Comparison of ENCODE assay signal across 16 cellular contexts in genomic region chr12:62849398-62849797, GRCh38.
A peak's percentile ranks its signal among the peaks of the same experiment; 100 is the strongest.
DNase-seq lines count a peak whose midpoint lies in the region; FAIRE-seq and TF ChIP-seq lines count a peak whose summit lies in the region.
"Had no signal": no experiment of that assay in that cellular context is flagged by ENCODE, and none has a peak within 500 bp of the region (broad histone marks: within the 10 kb centered on the region; RNA-seq: fewer than 3 reads in every experiment).

No MANE protein-coding gene starts in this region.

- H3K36me3 ChIP-seq in KMS-11 (ENCODE audit: insufficient read depth) (no peaks in the 10 kb centered on the region), astrocyte (ENCODE audit: insufficient read depth, low read length) (no peaks in the 10 kb centered on the region), mesenchymal stem cell (ENCODE audit: control insufficient read depth in 1 of 2, insufficient read depth in 2 of 2, low read depth in 1 of 2, low read length in 2 of 2) (no peaks in the 10 kb centered on the region)
- H3K36me3 ChIP-seq: BLaER1 treated with 17β-estradiol and CSF1 and Interleukin-3, amounts not matched to agents 10 nM and 100 nM had no signal

- DNase-seq in NCI-H2196 (lab: John Stamatoyannopoulos, UW; ENCODE audit: unreplicated experiment) (peak; percentile 20), NCI-H2196 treated with DMSO at 0.1 percent for 48 hours (lab: John Stamatoyannopoulos, UW; ENCODE audit: unreplicated experiment) (no peak), astrocyte (ENCODE audit: low read depth) (no peak), mesenchymal stem cell (no peak), cerebellum (ENCODE audit: low spot score) (no peak), GF-D8 (lab: John Stamatoyannopoulos, UW) (no peak), GM12891 (ENCODE audit: insufficient read length, low spot score) (no peak)
- DNase-seq: CD8-positive, alpha-beta T cell; DMS 273 treated with DMSO at 0.1 percent for 48 hours; DMS53; GOT3; H7 had no signal

- H3K79me2 ChIP-seq in KMS-11 (ENCODE audit: insufficient read depth, low read depth): 0 out of 2 replicates have a peak, but pooled peaks cover 8% of the 10 kb centered on the region
- no peaks in the 10 kb centered on the region for H3K79me2 ChIP-seq in astrocyte (ENCODE audit: insufficient read depth, low read length)

- no peak overlapping the region for H3K4ac ChIP-seq in mesenchymal stem cell (ENCODE audit: low read depth in 1 of 2, low read length in 2 of 2)

- H4K8ac ChIP-seq in mesenchymal stem cell (ENCODE audit: low read length): no peak overlapping the region

- no peak for TF ChIP-seq POLR2A in GM12891 (IDR thresholded peaks at IDR 0.05; ENCODE audit: low read depth, low read length)

- H3K36me3 Mint-ChIP-seq in astrocyte (ENCODE audit: low read depth, unreplicated experiment): no peaks in the 10 kb centered on the region
- H3K36me3 Mint-ChIP-seq: CD8-positive, alpha-beta T cell had no signal

- peaks cover 45% of the 10 kb centered on the region for H3K4me1 Mint-ChIP-seq in astrocyte (ENCODE audit: low read depth, unreplicated experiment)

- H3K4me3 ChIP-seq in KMS-11 (IDR thresholded peaks at IDR 0.05; ENCODE audit: insufficient read depth, low read depth, low read length): no peak overlapping the region
- no peak overlapping the region for H3K4me3 ChIP-seq in astrocyte (ENCODE audit: insufficient read depth, low read depth, low read length)
- H3K4me3 ChIP-seq in mesenchymal stem cell (ENCODE audit: insufficient read depth in 1 of 2, low read depth in 1 of 2, low read length in 2 of 2): no peak overlapping the region
- H3K4me3 ChIP-seq: BLaER1 treated with 17β-estradiol and CSF1 and Interleukin-3, amounts not matched to agents 10 nM and 100 nM had no signal

- TF ChIP-seq CTCF in KMS-11 (conservative IDR thresholded peaks at IDR 0.05; ENCODE audit: low read depth, low read length) (no peak), astrocyte (IDR thresholded peaks at IDR 0.05; ENCODE audit: insufficient read depth, low read depth, low read length) (no peak)

- H3K14ac ChIP-seq in mesenchymal stem cell (ENCODE audit: low read length in 2 of 2): no peak overlapping the region

- no peak overlapping the region for H3K27ac Mint-ChIP-seq in astrocyte (ENCODE audit: unreplicated experiment)
- H3K27ac Mint-ChIP-seq: CD8-positive, alpha-beta T cell had no signal

- no peak overlapping the region for H2BK15ac ChIP-seq in mesenchymal stem cell (ENCODE audit: low read depth, poor library complexity, severe bottlenecking)

- H3K4me3 Mint-ChIP-seq in astrocyte (ENCODE audit: unreplicated experiment): no peak overlapping the region
- H3K4me3 Mint-ChIP-seq: CD8-positive, alpha-beta T cell had no signal

- no peak overlapping the region for H3K18ac ChIP-seq in mesenchymal stem cell (ENCODE audit: low read depth in 1 of 2, low read length in 2 of 2)

- no peaks in the 10 kb centered on the region for H3K27me3 Mint-ChIP-seq in astrocyte (ENCODE audit: low read depth, unreplicated experiment)

- peak overlapping the region; percentile 70 for H3K27ac ChIP-seq in KMS-11
- H3K27ac ChIP-seq in astrocyte (ENCODE audit: low read depth, low read length): no peak overlapping the region
- peak overlapping the region; percentile 1 for H3K27ac ChIP-seq in mesenchymal stem cell (ENCODE audit: low read length, poor library complexity, severe bottlenecking)
- H3K27ac ChIP-seq: 22Rv1; BLaER1 treated with 17β-estradiol and CSF1 and Interleukin-3, amounts not matched to agents 10 nM and 100 nM had no signal

- H3K4me1 ChIP-seq in KMS-11 (ENCODE audit: low read depth, poor library complexity, severe bottlenecking) (peaks cover 66% of the 10 kb centered on the region), astrocyte (ENCODE audit: insufficient read depth, low read length) (peaks cover 20% of the 10 kb centered on the region), mesenchymal stem cell (ENCODE audit: control insufficient read depth, insufficient read depth, low read depth, low read length) (peaks cover 9% of the 10 kb centered on the region)

- WGBS in mesenchymal stem cell: no CpG with 5 or more reads among the region's 1 CpG

- H2AFZ ChIP-seq in KMS-11 (ENCODE audit: low read depth) (no peak overlapping the region), astrocyte (ENCODE audit: low read depth, low read length) (no peak overlapping the region), mesenchymal stem cell (ENCODE audit: low read depth, low read length) (no peak overlapping the region)

- peak overlapping the region; percentile 57 for H3K4me2 ChIP-seq in KMS-11
- no peak overlapping the region for H3K4me2 ChIP-seq in astrocyte (ENCODE audit: low read length)
- H3K4me2 ChIP-seq in mesenchymal stem cell (ENCODE audit: low read length, poor library complexity, severe bottlenecking): no peak overlapping the region

- H4K91ac ChIP-seq in mesenchymal stem cell (ENCODE audit: low read length): no peak overlapping the region

- H3K27me3 ChIP-seq in KMS-11 (ENCODE audit: insufficient read depth, low read depth) (no peaks in the 10 kb centered on the region), astrocyte (ENCODE audit: insufficient read depth, low read length) (no peaks in the 10 kb centered on the region), mesenchymal stem cell (ENCODE audit: control insufficient read depth in 1 of 2, insufficient read depth in 1 of 2, low read length in 2 of 2) (no peaks in the 10 kb centered on the region)
- H3K27me3 ChIP-seq: BLaER1 treated with 17β-estradiol and CSF1 and Interleukin-3, amounts not matched to agents 10 nM and 100 nM had no signal

- H2BK120ac ChIP-seq in mesenchymal stem cell (ENCODE audit: low read depth, low read length): no peak overlapping the region

- H3K23ac ChIP-seq in mesenchymal stem cell (ENCODE audit: low read length in 2 of 2): no peak overlapping the region

- H4K20me1 ChIP-seq in KMS-11 (ENCODE audit: insufficient read depth) (no peaks in the 10 kb centered on the region), astrocyte (ENCODE audit: insufficient read depth, low read length) (no peaks in the 10 kb centered on the region)
- H4K20me1 ChIP-seq: BLaER1 treated with 17β-estradiol and CSF1 and Interleukin-3, amounts not matched to agents 10 nM and 100 nM had no signal

- H3K79me1 ChIP-seq in mesenchymal stem cell (replicated peaks; ENCODE audit: low read length, poor library complexity, severe bottlenecking): peaks cover 9% of the 10 kb centered on the region

- peak; percentile 20 for FAIRE-seq in astrocyte (lab: Jason Lieb, UNC)
- no peak for FAIRE-seq in GM12891 (lab: Jason Lieb, UNC)
- FAIRE-seq: HepG2 had no signal

- no peak overlapping the region for H2BK5ac ChIP-seq in mesenchymal stem cell (ENCODE audit: low read depth, low read length, poor library complexity, severe bottlenecking)

- no peak overlapping the region for H3K9ac ChIP-seq in KMS-11
- no peak overlapping the region for H3K9ac ChIP-seq in astrocyte (ENCODE audit: low read length)
- H3K9ac ChIP-seq in mesenchymal stem cell (ENCODE audit: low read length): no peak overlapping the region
- H3K9ac ChIP-seq: BLaER1 treated with 17β-estradiol and CSF1 and Interleukin-3, amounts not matched to agents 10 nM and 100 nM had no signal

- H3K9me3 Mint-ChIP-seq in astrocyte (ENCODE audit: unreplicated experiment): peaks cover 2% of the 10 kb centered on the region
- H3K9me3 Mint-ChIP-seq: CD8-positive, alpha-beta T cell had no signal

- H2AK5ac ChIP-seq in mesenchymal stem cell (ENCODE audit: low read length, severe bottlenecking): peak overlapping the region; percentile 1

- H2BK12ac ChIP-seq in mesenchymal stem cell (ENCODE audit: low read length in 2 of 2): no peak overlapping the region

- H3K9me3 ChIP-seq in astrocyte (ENCODE audit: insufficient read depth, low read depth, low read length) (no peaks in the 10 kb centered on the region), mesenchymal stem cell (ENCODE audit: control insufficient read depth, low read length) (no peaks in the 10 kb centered on the region)
- H3K9me3 ChIP-seq: BLaER1 treated with 17β-estradiol and CSF1 and Interleukin-3, amounts not matched to agents 10 nM and 100 nM had no signal

TF ChIP-seq in GM12891, 5 proteins besides CTCF, POLR2A, EP300 and RAD21:
- no peak for TF ChIP-seq POU2F2 (IDR thresholded peaks at IDR 0.05; ENCODE audit: low read depth, low read length)
- TF ChIP-seq POLR2AphosphoS5 (IDR thresholded peaks at IDR 0.05; ENCODE audit: low read depth, low read length): no peak
- TF ChIP-seq PAX5 (IDR thresholded peaks at IDR 0.05; ENCODE audit: insufficient read depth, low read length, severe bottlenecking): no peak
- TF ChIP-seq TAF1 (IDR thresholded peaks at IDR 0.05; ENCODE audit: low read depth, low read length): no peak
- no peak for TF ChIP-seq SPI1 (IDR thresholded peaks at IDR 0.05; ENCODE audit: low read depth, low read length)
